8 cellular contexts compared by ENCODE assay signal in genomic region chr18:74331404-74331803, GRCh38. TPM values are rescaled to one million over a fixed set of nuclear protein-coding genes. Genes with fewer than 3 reads are reported as not detected.
A peak's percentile ranks its signal among the peaks of the same experiment; 100 is the strongest.
DNase-seq lines count a peak whose midpoint lies in the region; ATAC-seq and TF ChIP-seq lines count a peak whose summit lies in the region.

No MANE protein-coding gene starts in this region.

- DNase-seq in AML-193 (lab: John Stamatoyannopoulos, UW) (peak; percentile 14 to 48), GM23338 (ENCODE audit: low spot score) (peak; percentile 38), iris pigment epithelial cell (ENCODE audit: low read depth) (peak; percentile 68), NCI-H1694 treated with DMSO at 0.1 percent for 48 hours (lab: John Stamatoyannopoulos, UW) (no peak), esophagus squamous epithelium (lab: John Stamatoyannopoulos, UW) (no peak)
- no peak for DNase-seq in activated CD8-positive, alpha-beta memory T cell treated with anti-CD3 and anti-CD28 coated beads for 24 hours
- DNase-seq in activated naive CD8-positive, alpha-beta T cell treated with anti-CD3 and anti-CD28 coated beads for 36 hours = no peak

- no peaks in the 10 kb centered on the region for H3K36me3 ChIP-seq in GM23338 (ENCODE audit: insufficient read depth)
- no peaks in the 10 kb centered on the region for H3K36me3 ChIP-seq in esophagus squamous epithelium

- no peaks in the 10 kb centered on the region for H3K4me1 ChIP-seq in GM23338 (ENCODE audit: insufficient read depth)
- H3K4me1 ChIP-seq in esophagus squamous epithelium = no peaks in the 10 kb centered on the region

- TF ChIP-seq POLR2A in esophagus squamous epithelium (IDR thresholded peaks at IDR 0.05) = no peak

- no peak overlapping the region for H3K4me3 Mint-ChIP-seq in GM23338
- H3K4me3 Mint-ChIP-seq in activated naive CD8-positive, alpha-beta T cell treated with anti-CD3 and anti-CD28 coated beads for 36 hours = no peak overlapping the region

- TF ChIP-seq CTCF in GM23338 (conservative IDR thresholded peaks at IDR 0.05; ENCODE audit: low read depth in 2 of 2) (peak; percentile 44 to 70), esophagus squamous epithelium (IDR thresholded peaks at IDR 0.05) (peak in 2 of 6 experiments; percentile 16 to 34)

- peaks cover 1% of the 10 kb centered on the region for H3K27me3 Mint-ChIP-seq in GM23338 (ENCODE audit: insufficient read depth, low read depth, poor library complexity)
- no peaks in the 10 kb centered on the region for H3K27me3 Mint-ChIP-seq in activated naive CD8-positive, alpha-beta T cell treated with anti-CD3 and anti-CD28 coated beads for 36 hours

- H3K9me2 ChIP-seq in GM23338 (ENCODE audit: insufficient read depth) = 0 out of 2 replicates have a peak, but pooled peaks cover 5% of the 10 kb centered on the region

- H3F3A ChIP-seq in GM23338 (replicated peaks; ENCODE audit: low read depth) = no peaks in the 10 kb centered on the region

- H3K27ac ChIP-seq in GM23338 (ENCODE audit: low read depth) = no peak overlapping the region
- no peak overlapping the region for H3K27ac ChIP-seq in esophagus squamous epithelium

- H4K20me1 ChIP-seq in GM23338 (replicated peaks; ENCODE audit: insufficient read depth) = no peaks in the 10 kb centered on the region

- WGBS in esophagus squamous epithelium, 2 donors = 50 to 78% methylated on average over 2 of the region's 2 CpGs

- no peaks in the 10 kb centered on the region for H3K79me2 ChIP-seq in GM23338 (replicated peaks; ENCODE audit: insufficient read depth)

- ATAC-seq in GM23338 (peak; percentile 62), SK-N-SH treated with all-trans-retinoic acid at 6 μM for 48 hours (peak; percentile 74)

- H3K9me3 ChIP-seq in esophagus squamous epithelium = no peaks in the 10 kb centered on the region

- H3K4me3 ChIP-seq in GM23338 = no peak overlapping the region
- H3K4me3 ChIP-seq in esophagus squamous epithelium = no peak overlapping the region

- no peaks in the 10 kb centered on the region for H3K9me3 Mint-ChIP-seq in GM23338
- no peaks in the 10 kb centered on the region for H3K9me3 Mint-ChIP-seq in activated naive CD8-positive, alpha-beta T cell treated with anti-CD3 and anti-CD28 coated beads for 36 hours

- H2AFZ ChIP-seq in GM23338 = no peak overlapping the region

- H3K27me3 ChIP-seq in GM23338 (ENCODE audit: insufficient read depth) = no peaks in the 10 kb centered on the region
- no peaks in the 10 kb centered on the region for H3K27me3 ChIP-seq in esophagus squamous epithelium

- peaks cover 12% of the 10 kb centered on the region; the same call in 2 of the 3 replicates for H3K4me1 Mint-ChIP-seq in GM23338
- peaks cover 2% of the 10 kb centered on the region for H3K4me1 Mint-ChIP-seq in activated naive CD8-positive, alpha-beta T cell treated with anti-CD3 and anti-CD28 coated beads for 36 hours

- H3K27ac Mint-ChIP-seq in GM23338 = no peak overlapping the region
- no peak overlapping the region for H3K27ac Mint-ChIP-seq in activated naive CD8-positive, alpha-beta T cell treated with anti-CD3 and anti-CD28 coated beads for 36 hours

- H3K36me3 Mint-ChIP-seq in GM23338 (ENCODE audit: low read depth) = no peaks in the 10 kb centered on the region
- no peaks in the 10 kb centered on the region for H3K36me3 Mint-ChIP-seq in activated naive CD8-positive, alpha-beta T cell treated with anti-CD3 and anti-CD28 coated beads for 36 hours

- no peak overlapping the region for H3K4me2 ChIP-seq in GM23338

- intact Hi-C loops in esophagus squamous epithelium (cut with DNase I) = no loop called here

TF ChIP-seq in SK-N-SH treated with all-trans-retinoic acid at 6 μM for 48 hours, 23 proteins besides CTCF, POLR2A, EP300 and RAD21:
- TF ChIP-seq CREB5 (CRISPR knock-in tag; IDR thresholded peaks at IDR 0.05; ENCODE audit: low read depth) = no peak
- TF ChIP-seq TOX (CRISPR knock-in tag; IDR thresholded peaks at IDR 0.05; ENCODE audit: borderline replicate concordance) = no peak
- TF ChIP-seq ZFP30 (CRISPR knock-in tag; IDR thresholded peaks at IDR 0.05) = no peak
- no peak for TF ChIP-seq OSR1 (CRISPR knock-in tag; IDR thresholded peaks at IDR 0.05)
- no peak for TF ChIP-seq ZNF70 (CRISPR knock-in tag; IDR thresholded peaks at IDR 0.05)
- no peak for TF ChIP-seq ISL1 (CRISPR knock-in tag; IDR thresholded peaks at IDR 0.05)
- TF ChIP-seq ARNTL (CRISPR knock-in tag; IDR thresholded peaks at IDR 0.05; ENCODE audit: borderline replicate concordance, low read depth) = no peak
- no peak for TF ChIP-seq TCF4 (CRISPR knock-in tag; IDR thresholded peaks at IDR 0.05; ENCODE audit: borderline replicate concordance)
- TF ChIP-seq BACH2 (CRISPR knock-in tag; IDR thresholded peaks at IDR 0.05; ENCODE audit: borderline replicate concordance) = no peak
- TF ChIP-seq PPARA (CRISPR knock-in tag; IDR thresholded peaks at IDR 0.05; ENCODE audit: borderline replicate concordance) = no peak
- TF ChIP-seq ZC3H10 (CRISPR knock-in tag; IDR thresholded peaks at IDR 0.05) = no peak
- TF ChIP-seq GLIS3 (CRISPR knock-in tag; IDR thresholded peaks at IDR 0.05) = no peak
- no peak for TF ChIP-seq ZFP3 (CRISPR knock-in tag; IDR thresholded peaks at IDR 0.05)
- TF ChIP-seq CSRNP3 (CRISPR knock-in tag; IDR thresholded peaks at IDR 0.05) = no peak

RNA-seq across cellular contexts. Expression of gene C18orf63, which starts 15.8 kb away (rescaled TPM):
- not detected in 2 replicates for total RNA-seq in GM23338 (2014; rRNA removed; shearing (Covaris generic))
- polyA plus RNA-seq in GM23338 (2016; fragmentation: Nextera tagmentation; extraction: Ambion mirVana) = not detected in 2 replicates
- total RNA-seq in activated naive CD8-positive, alpha-beta T cell treated with anti-CD3 and anti-CD28 coated beads for 36 hours = not detected
- total RNA-seq in esophagus squamous epithelium = not detected

RNA-seq across cellular contexts. Expression of gene CYB5A, which starts 39.6 kb away (rescaled TPM):
- total RNA-seq in GM23338 (2014; rRNA removed; shearing (Covaris generic)) = 122 and 136 TPM in 2 replicates
- polyA plus RNA-seq in GM23338 (2016; fragmentation: Nextera tagmentation; extraction: Ambion mirVana) = 274 and 283 TPM in 2 replicates
- 10 to 100 TPM; 48.5 to 51.5 TPM for total RNA-seq in activated naive CD8-positive, alpha-beta T cell treated with anti-CD3 and anti-CD28 coated beads for 36 hours
- 100 to 1,000 TPM in 1 of 4 donors, 10 to 100 TPM in 3; 75.2 to 115 (median 90.3) TPM for total RNA-seq in esophagus squamous epithelium

Comparison
In these comparisons a context has a peak if more than half of its experiments do, and no peak if none do; other contexts are left out.
1. DNase-seq: peak in AML-193 (2 of 2), GM23338 (single experiment) and iris pigment epithelial cell (single experiment); none in NCI-H1694 treated with DMSO at 0.1 percent for 48 hours (single experiment), activated CD8-positive, alpha-beta memory T cell treated with anti-CD3 and anti-CD28 coated beads for 24 hours (single experiment), activated naive CD8-positive, alpha-beta T cell treated with anti-CD3 and anti-CD28 coated beads for 36 hours (single experiment) and esophagus squamous epithelium (single experiment).